In genomic region chr3:50567386-50568182, GRCh38 we compare ENCODE assay signal across 8 cellular contexts. TPM values are rescaled to one million over a fixed set of nuclear protein-coding genes. Genes with fewer than 3 reads are reported as not detected.
DNase-seq lines count a peak whose midpoint lies in the region; ATAC-seq and TF ChIP-seq lines count a peak whose summit lies in the region.

Gene C3orf18, minus strand, starts transcription at chr3:50567747. Its CDS starts 2,048 bp downstream, at chr3:50565699.

- H3K79me2 ChIP-seq in PC-3 (ENCODE audit: low read length) = peaks cover 11% of the 10 kb centered on the region

- CTCF ChIA-PET in PC-3 (lab: Charles Lee) = interaction anchor here (0.6 kb wide), 1 partner anchor 369 kb away, joined by 5 read pairs; no protein-coding TSS in a partner anchor

- H3K27ac ChIP-seq in PC-3 (ENCODE audit: low read length) (no peak within 1 kb of the TSS), muscle layer of colon (ENCODE audit: low read depth, low read length) (peak within 1 kb of the TSS; percentile 90)

- peak within 1 kb of the TSS; percentile 97 for H3K27ac Mint-ChIP-seq in activated T-cell treated with anti-CD3 and anti-CD28 coated beads, Interleukin-2, amount 50 U/mL, for 24 hours

- no peaks in the 10 kb centered on the region for H3K27me3 Mint-ChIP-seq in activated T-cell treated with anti-CD3 and anti-CD28 coated beads, Interleukin-2, amount 50 U/mL, for 24 hours

- H3K4me1 ChIP-seq in PC-3 (ENCODE audit: insufficient read depth, low read length) (peaks cover 28% of the 10 kb centered on the region), muscle layer of colon (ENCODE audit: insufficient read depth, low read length) (peaks cover 35% of the 10 kb centered on the region)

- H4K20me1 ChIP-seq in PC-3 (ENCODE audit: low read length) = no peaks in the 10 kb centered on the region

- H3K4me1 Mint-ChIP-seq in activated T-cell treated with anti-CD3 and anti-CD28 coated beads, Interleukin-2, amount 50 U/mL, for 24 hours (ENCODE audit: low read depth) = peaks cover 58% of the 10 kb centered on the region

- peak within 1 kb of the TSS; percentile 95 for H2AFZ ChIP-seq in PC-3 (ENCODE audit: low read length)

- H3K27me3 ChIP-seq in PC-3 (ENCODE audit: low read length) (no peaks in the 10 kb centered on the region), muscle layer of colon (ENCODE audit: control insufficient read depth in 1 of 2, insufficient read depth in 2 of 2, low read length in 2 of 2) (no peaks in the 10 kb centered on the region)

- peak within 1 kb of the TSS; percentile 88 for H3K4me2 ChIP-seq in PC-3 (ENCODE audit: low read length)

- H3K9me3 ChIP-seq in PC-3 (ENCODE audit: low read length) (no peaks in the 10 kb centered on the region), muscle layer of colon (ENCODE audit: low read length) (no peaks in the 10 kb centered on the region)

- H3K9ac ChIP-seq in PC-3 (ENCODE audit: low read length) (peak within 1 kb of the TSS; percentile 89), muscle layer of colon (ENCODE audit: low read length) (peak within 1 kb of the TSS; percentile 50)

- H3K9me2 ChIP-seq in PC-3 (replicated peaks; ENCODE audit: low read length) = no peaks in the 10 kb centered on the region

- H3K9me3 Mint-ChIP-seq in activated T-cell treated with anti-CD3 and anti-CD28 coated beads, Interleukin-2, amount 50 U/mL, for 24 hours = no peaks in the 10 kb centered on the region

- POLR2A ChIA-PET in PC-3 (lab: Charles Lee; ENCODE audit: unreplicated experiment) = interaction anchor here (0.6 to 0.7 kb wide), 3 partner anchors 44 to 252 kb away, joined by 3 to 10 read pairs (median 5); no protein-coding TSS in a partner anchor

- no peak for TF ChIP-seq CTCF in PC-3 (conservative IDR thresholded peaks at IDR 0.05; ENCODE audit: low read depth, low read length)

- ATAC-seq in GM19395 (IDR thresholded peaks at IDR 0.05; ENCODE audit: unreplicated experiment) (peak; percentile 81), HG03571 (IDR thresholded peaks at IDR 0.05; ENCODE audit: unreplicated experiment) (peak; percentile 80), PC-3 (peak; percentile 77), esophagus mucosa (peak; percentile 65)

- H3K4me3 Mint-ChIP-seq in activated T-cell treated with anti-CD3 and anti-CD28 coated beads, Interleukin-2, amount 50 U/mL, for 24 hours = peak within 1 kb of the TSS; percentile 99

- intact Hi-C loops in PC-3 (cut with micrococcal nuclease) = no loop called here

- BruUV-seq in PC-3 (replicated peaks; lab: Mats Ljungman, UMichigan) = no TSS peak

- H3K4me3 ChIP-seq in PC-3 (ENCODE audit: low read length) (peak within 1 kb of the TSS; percentile 79), muscle layer of colon (ENCODE audit: low read depth in 1 of 2, low read length in 2 of 2) (peak within 1 kb of the TSS; percentile 85 to 96)

- peak; percentile 96 for DNase-seq in CD1c-positive myeloid dendritic cell (ENCODE audit: extremely low spot score)
- peak; percentile 89 for DNase-seq in PC-3
- peak; percentile 96 for DNase-seq in activated T-cell treated with anti-CD3 and anti-CD28 coated beads, Interleukin-2, amount 50 U/mL, for 24 hours
- DNase-seq in stimulated activated CD8-positive, alpha-beta memory T cell treated with anti-CD3 and anti-CD28 coated beads, Interleukin-4, amount 100 ng/mL, for 48 hours = peak; percentile 97

- peaks cover 36% of the 10 kb centered on the region for H3K36me3 Mint-ChIP-seq in activated T-cell treated with anti-CD3 and anti-CD28 coated beads, Interleukin-2, amount 50 U/mL, for 24 hours (ENCODE audit: low read depth)

- H3K36me3 ChIP-seq in PC-3 (ENCODE audit: low read depth, low read length) (no peaks in the 10 kb centered on the region), muscle layer of colon (ENCODE audit: insufficient read depth, low read length) (no peaks in the 10 kb centered on the region)

- peaks cover 4% of the 10 kb centered on the region for H3F3A ChIP-seq in PC-3 (ENCODE audit: low read length, unreplicated experiment)

RNA-seq across cellular contexts. Expression of gene C3orf18, which starts in this region (rescaled TPM):
- total RNA-seq in PC-3 (2014; rRNA removed) (31.2 and 33.9 TPM in 2 replicates), esophagus mucosa (0.68 TPM)

Comparison
In these comparisons a context has a peak if more than half of its experiments do, and no peak if none do; other contexts are left out.
1. RNA of gene C3orf18 (total RNA-seq): 31.2 to 33.9 TPM in PC-3; 0.68 TPM in esophagus mucosa (single experiment); every median in the first group is over 10 times any median in the second.
2. Peak in ATAC-seq in esophagus mucosa; RNA of the gene not detected or under 1 TPM.
3. Peak in every context shown above with its lines, with median percentiles within 50 percentile points of each other: DNase-seq and ATAC-seq.